8 cellular contexts compared by ENCODE assay signal in genomic region chr5:88680253-88681132, GRCh38.
A peak's percentile ranks its signal among the peaks of the same experiment; 100 is the strongest.
DNase-seq lines count a peak whose midpoint lies in the region; ATAC-seq, FAIRE-seq and TF ChIP-seq lines count a peak whose summit lies in the region.

No MANE protein-coding gene starts in this region.

- ATAC-seq in A549 (peak; percentile 86 to 95), GM18511 (IDR thresholded peaks at IDR 0.05; ENCODE audit: unreplicated experiment) (peak; percentile 82), HG02981 (IDR thresholded peaks at IDR 0.05; ENCODE audit: unreplicated experiment) (peak; percentile 72)

- H3K4me2 ChIP-seq in A549: peak overlapping the region; percentile 75

- TF ChIP-seq CTCF in A549 (IDR thresholded peaks at IDR 0.05): peak; percentile 90

- POLR2A ChIA-PET in A549 (lab: Yijun Ruan, JAX): no interaction called here

- peaks cover 7% of the 10 kb centered on the region; the same call in 1 of the 3 replicates for H3K4me1 ChIP-seq in A549

- no peak for TF ChIP-seq POLR2A in A549 (IDR thresholded peaks at IDR 0.05; ENCODE audit: low read length)

- peak; percentile 56 to 81 for DNase-seq in A549 (ENCODE audit: low read depth in 1 of 2, low spot score in 1 of 2)
- DNase-seq in NCI-H226: peak; percentile 31
- peak; percentile 59 to 72 for DNase-seq in activated CD4-positive, alpha-beta T cell treated with anti-CD3 and anti-CD28 coated beads, Interleukin-2, amount 50 U/mL, for 24 hours (ENCODE audit: low read depth in 1 of 2, low spot score in 1 of 2)
- peak; percentile 72 for DNase-seq in dermis blood vessel endothelial cell
- peak; percentile 84 for DNase-seq in medulla oblongata (ENCODE audit: extremely low spot score)
- peak; percentile 38 for DNase-seq in stimulated activated CD8-positive, alpha-beta memory T cell treated with anti-CD3 and anti-CD28 coated beads, Interleukin-12 subunit alpha, Interleukin-12 subunit beta, amount 100 ng/mL, for 24 hours (ENCODE audit: extremely low read depth)

- TF ChIP-seq RAD21 in A549 (conservative IDR thresholded peaks at IDR 0.05 in 1 of 2, IDR thresholded peaks at IDR 0.05 in 1 of 2): peak; percentile 78 to 94

- peak overlapping the region in 1 of 2 experiments; percentile 73; a peak in 3 of 6 replicates for H3K27ac ChIP-seq in A549

- FAIRE-seq in A549 (lab: Jason Lieb, UNC): no peak

- H3K4me3 ChIP-seq in A549: peak overlapping the region; percentile 28

- WGBS in A549 (ENCODE audit: missing lambda C conversion rate): 38% methylated on average over 20 of the region's 61 CpGs

- TF ChIP-seq EP300 in A549 (IDR thresholded peaks at IDR 0.05): no peak

- H3K9me3 ChIP-seq in A549: no peaks in the 10 kb centered on the region

- CTCF ChIA-PET in A549 (lab: Yijun Ruan, JAX): interaction anchor here (0.6 to 3.4 kb wide), 36 partner anchors 8 to 1254 kb away, joined by 3 to 49 read pairs (median 4); no protein-coding TSS in a partner anchor

TF ChIP-seq in A549, 52 proteins besides CTCF, POLR2A, EP300 and RAD21:
- peak; percentile 89 for TF ChIP-seq SMC3 (IDR thresholded peaks at IDR 0.05)
- TF ChIP-seq E2F6 (IDR thresholded peaks at IDR 0.05; ENCODE audit: borderline replicate concordance, low read depth): 0 out of 2 replicates have a peak, but pooled peaks have one; percentile 59
- TF ChIP-seq TFCP2L1 (CRISPR knock-in tag; IDR thresholded peaks at IDR 0.05): 0 out of 2 replicates have a peak, but pooled peaks have one; percentile 37
- TF ChIP-seq CHD4 (IDR thresholded peaks at IDR 0.05; ENCODE audit: borderline replicate concordance): no peak
- TF ChIP-seq MAX (IDR thresholded peaks at IDR 0.05): peak; percentile 40; the same call in 1 of the 2 replicates
- TF ChIP-seq CHD2 (IDR thresholded peaks at IDR 0.05; ENCODE audit: low read length, partially characterized antibody): no peak
- TF ChIP-seq RNF2 (IDR thresholded peaks at IDR 0.05; ENCODE audit: borderline replicate concordance, low read depth): 0 out of 2 replicates have a peak, but pooled peaks have one; percentile 36

Comparison
In these comparisons a context has a peak if more than half of its experiments do, and no peak if none do; other contexts are left out.
1. DNase-seq: peak in every context shown above with its lines; median percentile 84 in medulla oblongata; 72 in dermis blood vessel endothelial cell; 68 in A549; 66 in activated CD4-positive, alpha-beta T cell treated with anti-CD3 and anti-CD28 coated beads, Interleukin-2, amount 50 U/mL, for 24 hours; 38 in stimulated activated CD8-positive, alpha-beta memory T cell treated with anti-CD3 and anti-CD28 coated beads, Interleukin-12 subunit alpha, Interleukin-12 subunit beta, amount 100 ng/mL, for 24 hours; 31 in NCI-H226.